Comparison of ENCODE assay signal across 8 cellular contexts in genomic region chr16:14975418-14976194, GRCh38. TPM values are rescaled to one million over a fixed set of nuclear protein-coding genes. Genes with fewer than 3 reads are reported as not detected.
DNase-seq lines count a peak whose midpoint lies in the region; TF ChIP-seq lines count a peak whose summit lies in the region.
"Not testable (repeated sequence)": the region's sequence is repeated elsewhere in the genome, so short reads cannot be mapped to it uniquely, and the experiment has no call there.

No MANE protein-coding gene starts in this region.

- H3K4me1 ChIP-seq in left ventricle myocardium inferior, result peaks cover 37% of the 10 kb centered on the region
- H3K4me1 ChIP-seq in neuron (ENCODE audit: insufficient read depth, low read length), result not testable (repeated sequence)

- not testable (repeated sequence) for H3K36me3 ChIP-seq in left ventricle myocardium inferior; neuron (ENCODE audit: insufficient read depth, low read length)

- in situ Hi-C loops in astrocyte of the spinal cord (cut with HindIII; ENCODE audit: low sequenced_read_pairs), result not testable (repeated sequence)

- not testable (repeated sequence) for TF ChIP-seq CTCF in astrocyte of the spinal cord (IDR thresholded peaks at IDR 0.05; ENCODE audit: low read depth, low read length)
- peak; percentile 35 for TF ChIP-seq CTCF in left ventricle myocardium inferior (IDR thresholded peaks at IDR 0.05; ENCODE audit: borderline replicate concordance)

- H3K4me3 ChIP-seq in astrocyte of the spinal cord (ENCODE audit: low read depth, low read length), result peak overlapping the region; percentile 70
- H3K4me3 ChIP-seq in left ventricle myocardium inferior, result peak overlapping the region; percentile 74
- peak overlapping the region; percentile 87 for H3K4me3 ChIP-seq in neuron (ENCODE audit: low read length)

- H3K9me3 ChIP-seq in left ventricle myocardium inferior (replicated peaks); neuron (ENCODE audit: low read length): not testable (repeated sequence)

- peak overlapping the region; percentile 98 for H2AFZ ChIP-seq in neuron (ENCODE audit: low read depth, low read length)

- peak overlapping the region; percentile 94 for H3K27ac ChIP-seq in left ventricle myocardium inferior (replicated peaks)

- H3K27me3 ChIP-seq in left ventricle myocardium inferior (ENCODE audit: low read depth); neuron (ENCODE audit: insufficient read depth, low read length): not testable (repeated sequence)

- DNase-seq in CD1c-positive myeloid dendritic cell (ENCODE audit: extremely low spot score) (peak; percentile 51), HCEC 1CT (peak; percentile 16), NCI-H2081 (lab: John Stamatoyannopoulos, UW) (peak; percentile 32 to 59), left ventricle myocardium inferior (peak; percentile 42)
- DNase-seq in activated CD4-positive, alpha-beta T cell treated with anti-CD3 and anti-CD28 coated beads for 1 hour, result peak; percentile 45
- not testable (repeated sequence) for DNase-seq in astrocyte of the spinal cord (ENCODE audit: low read depth, low spot score)
- peak; percentile 15 to 34 for DNase-seq in stimulated activated CD8-positive, alpha-beta memory T cell treated with anti-CD3 and anti-CD28 coated beads, Interleukin-4, amount 100 ng/mL, for 1 hour (ENCODE audit: low read depth in 2 of 2, low spot score in 1 of 2)

- intact Hi-C loops in left ventricle myocardium inferior (cut with micrococcal nuclease), result not testable (repeated sequence)

RNA-seq across cellular contexts. Expression of gene PDXDC1, which starts 0.8 kb away (rescaled TPM):
- total RNA-seq in left ventricle myocardium inferior, result 71.4 TPM

RNA-seq across cellular contexts. Expression of gene NPIPA1, which starts 38.4 kb away (rescaled TPM):
- total RNA-seq in left ventricle myocardium inferior, result 49.2 TPM
